ENCODE assay signal across 8 cellular contexts in genomic region chr18:48929951-48930713, GRCh38. TPM values are rescaled to one million over a fixed set of nuclear protein-coding genes. Genes with fewer than 3 reads are reported as not detected.
A peak's percentile ranks its signal among the peaks of the same experiment; 100 is the strongest.
DNase-seq lines count a peak whose midpoint lies in the region; ATAC-seq and TF ChIP-seq lines count a peak whose summit lies in the region.

No MANE protein-coding gene starts in this region.

- no peak for ATAC-seq in activated T-helper 17 cell treated with anti-CD3 and anti-CD28 coated beads, Interleukin-2, amount 50 U/mL, for 72 hours (replicated peaks)
- ATAC-seq in stimulated activated naive CD8-positive, alpha-beta T cell treated with anti-CD3 and anti-CD28 coated beads, Interleukin-15, amount 100 ng/mL, for 72 hours = no peak
- ATAC-seq in GM18909 (IDR thresholded peaks at IDR 0.05; ENCODE audit: poor library complexity, unreplicated experiment) (no peak), GM19035 (IDR thresholded peaks at IDR 0.05; ENCODE audit: unreplicated experiment) (no peak), HG02852 (IDR thresholded peaks at IDR 0.05; ENCODE audit: unreplicated experiment) (no peak)

- H3K27me3 Mint-ChIP-seq in activated T-helper 17 cell treated with anti-CD3 and anti-CD28 coated beads, Interleukin-2, amount 50 U/mL, for 72 hours = no peaks in the 10 kb centered on the region
- H3K27me3 Mint-ChIP-seq in stimulated activated naive CD8-positive, alpha-beta T cell treated with anti-CD3 and anti-CD28 coated beads, Interleukin-15, amount 100 ng/mL, for 72 hours = no peaks in the 10 kb centered on the region

- H3K27ac Mint-ChIP-seq in activated T-helper 17 cell treated with anti-CD3 and anti-CD28 coated beads, Interleukin-2, amount 50 U/mL, for 72 hours = peak overlapping the region; percentile 96
- peak overlapping the region; percentile 32 to 94 for H3K27ac Mint-ChIP-seq in stimulated activated naive CD8-positive, alpha-beta T cell treated with anti-CD3 and anti-CD28 coated beads, Interleukin-15, amount 100 ng/mL, for 72 hours

- peaks cover 44% of the 10 kb centered on the region for H3K36me3 Mint-ChIP-seq in activated T-helper 17 cell treated with anti-CD3 and anti-CD28 coated beads, Interleukin-2, amount 50 U/mL, for 72 hours (ENCODE audit: low read depth)

- H3K4me3 Mint-ChIP-seq in activated T-helper 17 cell treated with anti-CD3 and anti-CD28 coated beads, Interleukin-2, amount 50 U/mL, for 72 hours = peak overlapping the region; percentile 90
- H3K4me3 Mint-ChIP-seq in stimulated activated naive CD8-positive, alpha-beta T cell treated with anti-CD3 and anti-CD28 coated beads, Interleukin-15, amount 100 ng/mL, for 72 hours = peak overlapping the region; percentile 52 to 73

- peak overlapping the region; percentile 2; the same call in 1 of the 2 replicates for H3K4me3 ChIP-seq in HFF-Myc (replicated peaks; ENCODE audit: low read depth, low read length)

- TF ChIP-seq CTCF in HFF-Myc (IDR thresholded peaks at IDR 0.05; ENCODE audit: low read depth, low read length, missing control alignments) = no peak

- H3K4me1 Mint-ChIP-seq in activated T-helper 17 cell treated with anti-CD3 and anti-CD28 coated beads, Interleukin-2, amount 50 U/mL, for 72 hours = peaks cover 76% of the 10 kb centered on the region
- H3K4me1 Mint-ChIP-seq in stimulated activated naive CD8-positive, alpha-beta T cell treated with anti-CD3 and anti-CD28 coated beads, Interleukin-15, amount 100 ng/mL, for 72 hours = peaks cover 100% of the 10 kb centered on the region

- DNase-seq in HFF-Myc (ENCODE audit: extremely low read depth, low read depth) (no peak), iPS-NIHi7 (ENCODE audit: extremely low spot score) (peak; percentile 64), NCI-H1105 treated with DMSO at 0.1 percent for 48 hours (lab: John Stamatoyannopoulos, UW) (no peak)
- no peak for DNase-seq in stimulated activated naive CD8-positive, alpha-beta T cell treated with anti-CD3 and anti-CD28 coated beads, Interleukin-15, amount 100 ng/mL, for 72 hours

- H3K9me3 Mint-ChIP-seq in activated T-helper 17 cell treated with anti-CD3 and anti-CD28 coated beads, Interleukin-2, amount 50 U/mL, for 72 hours = no peaks in the 10 kb centered on the region
- H3K9me3 Mint-ChIP-seq in stimulated activated naive CD8-positive, alpha-beta T cell treated with anti-CD3 and anti-CD28 coated beads, Interleukin-15, amount 100 ng/mL, for 72 hours = no peaks in the 10 kb centered on the region

RNA-seq across cellular contexts. Expression of gene SMAD7, which starts 20.6 kb away (rescaled TPM):
- total RNA-seq in activated T-helper 17 cell treated with anti-CD3 and anti-CD28 coated beads, Interleukin-2, amount 50 U/mL, for 72 hours = 10 to 100 TPM; 23.4 to 40.7 TPM
